ENCODE assay signal across 29 cellular contexts in the genomic region with DNA sequence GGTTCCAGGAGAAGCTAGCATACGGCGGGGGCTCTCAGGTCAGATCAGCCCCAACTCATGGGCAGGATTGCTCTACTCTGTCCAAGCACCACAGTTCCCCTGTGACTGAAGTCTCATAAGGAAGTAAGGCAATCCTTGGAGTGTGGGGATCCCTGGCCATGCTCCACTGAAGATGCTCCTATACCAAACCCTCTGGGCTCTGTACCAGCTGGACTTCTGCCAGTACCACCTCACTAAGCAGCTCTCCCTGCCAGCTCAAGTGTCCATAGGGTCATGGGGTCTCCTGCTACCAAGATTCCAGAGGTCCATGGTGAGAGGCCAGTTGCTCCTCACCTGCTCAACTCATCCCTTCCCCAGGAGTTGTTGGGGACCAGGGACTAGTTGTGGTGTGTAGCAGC.
"Had no signal": no experiment of that assay in that cellular context is flagged by ENCODE, and none has a peak within 500 bp of the region (broad histone marks: within the 10 kb centered on the region; RNA-seq: fewer than 3 reads in every experiment).

No MANE protein-coding gene starts in this region.

- DNase-seq: activated CD4-positive, alpha-beta memory T cell treated with anti-CD3 and anti-CD28 coated beads for 36 hours; activated CD4-positive, alpha-beta T cell treated with anti-CD3 and anti-CD28 coated beads for 36 hours; activated CD4-positive, alpha-beta T cell treated with anti-CD3 and anti-CD28 coated beads, Interleukin-2, amount 10 ng/mL, durations not matched to agents 24 days and 14 days; activated CD4-positive, CD25-positive, alpha-beta regulatory T cell; activated CD4-positive, CD25-positive, alpha-beta regulatory T cell treated with anti-CD3 and anti-CD28 coated beads, Interleukin-2, amount 50 U/mL, for 72 hours; activated CD8-positive, alpha-beta memory T cell treated with anti-CD3 and anti-CD28 coated beads, Interleukin-2, amount 10 ng/mL, durations not matched to agents 7 days and 5 days; activated CD8-positive, alpha-beta memory T cell treated with anti-CD3 and anti-CD28 coated beads, Interleukin-2, amount 50 U/mL, for 4 hours; activated CD8-positive, alpha-beta T cell treated with anti-CD3 and anti-CD28 coated beads, Interleukin-2, amount 10 ng/mL, durations not matched to agents 7 days and 5 days; activated effector memory CD4-positive, alpha-beta T cell treated with anti-CD3 and anti-CD28 coated beads, Interleukin-2, amount 50 U/mL, for 16 hours; activated naive CD4-positive, alpha-beta T cell treated with anti-CD3 and anti-CD28 coated beads for 36 hours; activated naive CD8-positive, alpha-beta T cell treated with anti-CD3 and anti-CD28 coated beads for 36 hours; activated naive CD8-positive, alpha-beta T cell treated with anti-CD3 and anti-CD28 coated beads, Interleukin-2, amount 50 U/mL, for 24 hours; activated T-cell treated with anti-CD3 and anti-CD28 coated beads, Interleukin-2, amount 50 U/mL, for 1 hour; activated T-cell treated with anti-CD3 and anti-CD28 coated beads, Interleukin-2, amount 50 U/mL, for 48 hours; adrenal gland; amygdala; body of pancreas; central memory CD4-positive, alpha-beta T cell; cerebellar nuclear complex; colonic mucosa; effector CD8-positive, alpha-beta T cell; foreskin fibroblast; head of caudate nucleus; T-helper 2 cell had no signal

- H3K4me1 Mint-ChIP-seq: activated CD4-positive, alpha-beta T cell treated with anti-CD3 and anti-CD28 coated beads for 36 hours; activated CD4-positive, alpha-beta T cell treated with anti-CD3 and anti-CD28 coated beads, Interleukin-2, amount 10 ng/mL, durations not matched to agents 24 days and 14 days; activated CD8-positive, alpha-beta memory T cell treated with anti-CD3 and anti-CD28 coated beads, Interleukin-2, amount 10 ng/mL, durations not matched to agents 7 days and 5 days; activated naive CD4-positive, alpha-beta T cell treated with anti-CD3 and anti-CD28 coated beads, Interleukin-2, amount 50 U/mL, for 24 hours; activated naive CD8-positive, alpha-beta T cell treated with anti-CD3 and anti-CD28 coated beads for 36 hours; activated naive CD8-positive, alpha-beta T cell treated with anti-CD3 and anti-CD28 coated beads, Interleukin-2, amount 50 U/mL, for 24 hours had no signal

- H3K36me3 ChIP-seq: adrenal gland, colonic mucosa had no signal

- H3K4me1 ChIP-seq: adrenal gland, body of pancreas, colonic mucosa had no signal

- H3K9me3 Mint-ChIP-seq: activated CD4-positive, alpha-beta memory T cell treated with anti-CD3 and anti-CD28 coated beads for 36 hours; activated CD4-positive, alpha-beta T cell treated with anti-CD3 and anti-CD28 coated beads, Interleukin-2, amount 10 ng/mL, durations not matched to agents 24 days and 14 days; activated naive CD4-positive, alpha-beta T cell treated with anti-CD3 and anti-CD28 coated beads, Interleukin-2, amount 50 U/mL, for 24 hours; activated naive CD8-positive, alpha-beta T cell treated with anti-CD3 and anti-CD28 coated beads for 36 hours; activated T-helper 1 cell treated with anti-CD3 and anti-CD28 coated beads, Interleukin-12 subunit alpha, Interleukin-12 subunit beta, Interleukin-2, Interleukin-4 antibody, amounts not matched to agents 30 ng/mL and 10 ng/mL and 1 ng/mL, durations not matched to agents 14 hours and 24 hours and 36 hours; activated T-helper 2 cell treated with anti-CD3 and anti-CD28 coated beads, Interferon-gamma antibody, Interleukin-2, Interleukin-4, amounts not matched to agents 10 μg/mL and 5 μg/mL and 100 μg/mL, durations not matched to agents 14 hours and 24 hours and 36 hours had no signal

- H3K4me3 ChIP-seq: adrenal gland, body of pancreas, colonic mucosa had no signal

- H3K27me3 ChIP-seq: adrenal gland, body of pancreas, colonic mucosa had no signal

- H3K36me3 Mint-ChIP-seq: activated CD4-positive, alpha-beta memory T cell treated with anti-CD3 and anti-CD28 coated beads for 36 hours; activated CD8-positive, alpha-beta memory T cell treated with anti-CD3 and anti-CD28 coated beads, Interleukin-2, amount 10 ng/mL, durations not matched to agents 7 days and 5 days; activated naive CD4-positive, alpha-beta T cell treated with anti-CD3 and anti-CD28 coated beads, Interleukin-2, amount 50 U/mL, for 24 hours; activated naive CD8-positive, alpha-beta T cell treated with anti-CD3 and anti-CD28 coated beads for 36 hours had no signal

- H3K9me3 ChIP-seq: adrenal gland, body of pancreas, colonic mucosa had no signal

- H3K4me3 Mint-ChIP-seq: activated CD4-positive, alpha-beta memory T cell treated with anti-CD3 and anti-CD28 coated beads for 36 hours; activated CD4-positive, alpha-beta T cell treated with anti-CD3 and anti-CD28 coated beads for 36 hours; activated CD4-positive, alpha-beta T cell treated with anti-CD3 and anti-CD28 coated beads, Interleukin-2, amount 10 ng/mL, durations not matched to agents 24 days and 14 days; activated CD8-positive, alpha-beta memory T cell treated with anti-CD3 and anti-CD28 coated beads, Interleukin-2, amount 10 ng/mL, durations not matched to agents 7 days and 5 days; activated CD8-positive, alpha-beta T cell treated with anti-CD3 and anti-CD28 coated beads, Interleukin-2, amount 10 ng/mL, durations not matched to agents 7 days and 5 days; activated naive CD4-positive, alpha-beta T cell treated with anti-CD3 and anti-CD28 coated beads for 36 hours; activated naive CD4-positive, alpha-beta T cell treated with anti-CD3 and anti-CD28 coated beads, Interleukin-2, amount 50 U/mL, for 24 hours; activated naive CD8-positive, alpha-beta T cell treated with anti-CD3 and anti-CD28 coated beads for 36 hours; activated naive CD8-positive, alpha-beta T cell treated with anti-CD3 and anti-CD28 coated beads, Interleukin-2, amount 50 U/mL, for 24 hours; activated T-helper 1 cell treated with anti-CD3 and anti-CD28 coated beads, Interleukin-12 subunit alpha, Interleukin-12 subunit beta, Interleukin-2, Interleukin-4 antibody, amounts not matched to agents 30 ng/mL and 10 ng/mL and 1 ng/mL, durations not matched to agents 14 hours and 24 hours and 36 hours had no signal

- ATAC-seq: activated CD4-positive, alpha-beta T cell treated with anti-CD3 and anti-CD28 coated beads for 36 hours; activated CD8-positive, alpha-beta memory T cell treated with anti-CD3 and anti-CD28 coated beads, Interleukin-2, amount 10 ng/mL, durations not matched to agents 7 days and 5 days; activated CD8-positive, alpha-beta T cell treated with anti-CD3 and anti-CD28 coated beads, Interleukin-2, amount 10 ng/mL, durations not matched to agents 7 days and 5 days; activated naive CD8-positive, alpha-beta T cell treated with anti-CD3 and anti-CD28 coated beads, Interleukin-2, amount 50 U/mL, for 24 hours; body of pancreas; esophagus mucosa had no signal

- H3K27ac Mint-ChIP-seq: activated CD4-positive, alpha-beta memory T cell treated with anti-CD3 and anti-CD28 coated beads for 36 hours; activated CD4-positive, alpha-beta T cell treated with anti-CD3 and anti-CD28 coated beads for 36 hours; activated CD4-positive, alpha-beta T cell treated with anti-CD3 and anti-CD28 coated beads, Interleukin-2, amount 10 ng/mL, durations not matched to agents 24 days and 14 days; activated CD8-positive, alpha-beta memory T cell treated with anti-CD3 and anti-CD28 coated beads, Interleukin-2, amount 10 ng/mL, durations not matched to agents 7 days and 5 days; activated CD8-positive, alpha-beta T cell treated with anti-CD3 and anti-CD28 coated beads, Interleukin-2, amount 10 ng/mL, durations not matched to agents 7 days and 5 days; activated naive CD4-positive, alpha-beta T cell treated with anti-CD3 and anti-CD28 coated beads for 36 hours; activated naive CD4-positive, alpha-beta T cell treated with anti-CD3 and anti-CD28 coated beads, Interleukin-2, amount 50 U/mL, for 24 hours; activated naive CD8-positive, alpha-beta T cell treated with anti-CD3 and anti-CD28 coated beads for 36 hours; activated naive CD8-positive, alpha-beta T cell treated with anti-CD3 and anti-CD28 coated beads, Interleukin-2, amount 50 U/mL, for 24 hours; activated T-helper 1 cell treated with anti-CD3 and anti-CD28 coated beads, Interleukin-12 subunit alpha, Interleukin-12 subunit beta, Interleukin-2, Interleukin-4 antibody, amounts not matched to agents 30 ng/mL and 10 ng/mL and 1 ng/mL, durations not matched to agents 14 hours and 24 hours and 36 hours; activated T-helper 2 cell treated with anti-CD3 and anti-CD28 coated beads, Interferon-gamma antibody, Interleukin-2, Interleukin-4, amounts not matched to agents 10 μg/mL and 5 μg/mL and 100 μg/mL, durations not matched to agents 14 hours and 24 hours and 36 hours had no signal

- H3K27ac ChIP-seq: adrenal gland, body of pancreas, colonic mucosa, epithelial cell of prostate had no signal

- H3K27me3 Mint-ChIP-seq: activated CD4-positive, alpha-beta T cell treated with anti-CD3 and anti-CD28 coated beads for 36 hours; activated CD4-positive, alpha-beta T cell treated with anti-CD3 and anti-CD28 coated beads, Interleukin-2, amount 10 ng/mL, durations not matched to agents 24 days and 14 days; activated CD8-positive, alpha-beta memory T cell treated with anti-CD3 and anti-CD28 coated beads, Interleukin-2, amount 10 ng/mL, durations not matched to agents 7 days and 5 days; activated naive CD4-positive, alpha-beta T cell treated with anti-CD3 and anti-CD28 coated beads, Interleukin-2, amount 50 U/mL, for 24 hours; activated naive CD8-positive, alpha-beta T cell treated with anti-CD3 and anti-CD28 coated beads for 36 hours; activated naive CD8-positive, alpha-beta T cell treated with anti-CD3 and anti-CD28 coated beads, Interleukin-2, amount 50 U/mL, for 24 hours had no signal
